6 cellular contexts compared by ENCODE assay signal in the genomic region with DNA sequence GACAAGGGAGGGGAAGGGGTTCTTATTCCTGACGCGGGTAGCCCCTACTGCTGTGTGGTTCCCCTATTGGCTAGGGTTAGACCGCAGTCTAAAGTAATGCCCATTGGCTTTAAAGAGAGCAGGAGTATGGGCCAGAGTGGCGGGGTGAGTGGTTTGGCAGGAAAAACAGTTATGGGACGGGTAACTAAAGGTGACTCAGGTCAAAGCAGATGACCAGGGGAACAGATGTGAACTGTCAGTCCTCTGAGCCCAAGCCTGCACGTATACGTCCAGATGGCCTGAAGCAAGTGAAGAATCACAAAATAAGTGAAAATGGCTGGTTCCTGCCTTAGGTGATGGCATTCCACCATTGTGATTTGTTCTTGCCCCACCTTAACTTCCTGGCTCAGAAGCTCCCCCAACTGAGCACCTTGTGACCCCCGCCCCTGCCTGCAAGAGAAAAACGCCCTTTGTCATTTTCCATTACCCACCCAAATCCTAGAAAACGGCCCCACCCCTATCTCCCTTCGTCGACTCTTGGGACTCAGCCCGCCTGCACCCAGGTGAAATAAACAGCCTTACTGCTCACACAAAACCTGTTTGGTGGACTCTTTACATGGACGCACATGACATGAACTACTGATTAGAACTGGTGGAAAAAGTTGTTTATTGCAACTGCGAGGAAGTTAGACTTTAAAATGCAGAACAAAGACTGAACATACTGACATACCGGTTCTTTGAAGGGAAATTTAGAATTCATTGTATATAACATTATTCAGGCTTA. TPM values are rescaled to one million over a fixed set of nuclear protein-coding genes. Genes with fewer than 3 reads are reported as not detected.
DNase-seq lines count a peak whose midpoint lies in the region; ATAC-seq and TF ChIP-seq lines count a peak whose summit lies in the region.

No MANE protein-coding gene starts in this region.

- CTCF ChIA-PET in HEK293 (lab: Yijun Ruan, JAX), result interaction anchor here (1.0 kb wide), 1 partner anchor 30 kb away, joined by 6 read pairs; no protein-coding TSS in a partner anchor

- TF ChIP-seq CTCF in HEK293 (tag by site-specific recombination; IDR thresholded peaks at IDR 0.05), result no peak
- TF ChIP-seq CTCF in liver (IDR thresholded peaks at IDR 0.05; ENCODE audit: low read depth, low read length, missing input control), result no peak

- peak overlapping the region; percentile 4 to 60 for H3K9ac ChIP-seq in liver (ENCODE audit: low read depth in 1 of 2, low read length in 2 of 2)

- TF ChIP-seq RAD21 in liver (IDR thresholded peaks at IDR 0.05), result no peak

- peak; percentile 32 for DNase-seq in activated T-cell treated with anti-CD3 and anti-CD28 coated beads, Interleukin-2, amount 50 U/mL, for 1 hour
- DNase-seq in KG1 (lab: John Stamatoyannopoulos, UW), result no peak

- H3K9me3 ChIP-seq in HEK293 (ENCODE audit: control insufficient read depth, insufficient read depth, low read depth, low read length) (no peaks in the 10 kb centered on the region), liver (ENCODE audit: control insufficient read depth in 4 of 4, low read length in 3 of 4) (no peaks in the 10 kb centered on the region)

- ATAC-seq in GM21360 (IDR thresholded peaks at IDR 0.05; ENCODE audit: unreplicated experiment) (no peak), HG03095 (IDR thresholded peaks at IDR 0.05; ENCODE audit: unreplicated experiment) (no peak)

- H3K4me3 ChIP-seq in HEK293 (ENCODE audit: low read depth, low read length) (peak overlapping the region; percentile 97), liver (ENCODE audit: low read depth in 1 of 3, low read length in 3 of 3) (peak overlapping the region; percentile 53 to 87 (median 82))

- H3K4me1 ChIP-seq in HEK293 (ENCODE audit: control insufficient read depth, insufficient read depth, low read length) (no peaks in the 10 kb centered on the region), liver (ENCODE audit: control insufficient read depth in 4 of 4, insufficient read depth in 4 of 4, low read length in 3 of 4) (peaks cover 8 to 21% (median 14%) of the 10 kb centered on the region in 4 donors)

- POLR2A ChIA-PET in HEK293 (lab: Yijun Ruan, JAX), result no interaction called here

- 22% methylated on average over 16 of the region's 16 CpGs for WGBS in liver

- H3K27ac ChIP-seq in HEK293 (ENCODE audit: extremely low read depth, low read depth, low read length), result peak overlapping the region; percentile 42; the same call in 1 of the 2 replicates
- H3K27ac ChIP-seq in liver (ENCODE audit: low read depth in 1 of 2, low read length in 2 of 2), result peak overlapping the region; percentile 35 to 80

- no peaks in the 10 kb centered on the region for H3K27me3 ChIP-seq in liver (ENCODE audit: control insufficient read depth in 4 of 4, insufficient read depth in 4 of 4, low read length in 3 of 4)

- H3K36me3 ChIP-seq in HEK293 (ENCODE audit: control insufficient read depth in 2 of 2, insufficient read depth in 1 of 2, low read length in 2 of 2) (peaks cover 0 to 13% of the 10 kb centered on the region in 2 experiments; a peak in 2 of 3 replicates), liver (ENCODE audit: control insufficient read depth in 4 of 4, insufficient read depth in 3 of 4, low read depth in 1 of 4, low read length in 3 of 4) (no peaks in the 10 kb centered on the region)

TF ChIP-seq in HEK293, 187 proteins besides CTCF, POLR2A, EP300 and RAD21 (continues in another document):
- TF ChIP-seq KLF16 (tag by site-specific recombination; IDR thresholded peaks at IDR 0.05) (no peak), SP2 (tag by site-specific recombination; IDR thresholded peaks at IDR 0.05) (peak; percentile 23), HOXA7 (CRISPR knock-in tag; IDR thresholded peaks at IDR 0.05; ENCODE audit: borderline replicate concordance) (no peak), ZNF558 (tag by site-specific recombination; IDR thresholded peaks at IDR 0.05) (no peak), ZNF398 (tag by site-specific recombination; IDR thresholded peaks at IDR 0.05) (no peak), ZNF600 (tag by site-specific recombination; IDR thresholded peaks at IDR 0.05) (no peak), ZNF214 (tag by site-specific recombination; IDR thresholded peaks at IDR 0.05; ENCODE audit: borderline replicate concordance) (no peak), ZNF335 (tag by site-specific recombination; conservative IDR thresholded peaks at IDR 0.05) (peak; percentile 82), ZIC2 (tag by site-specific recombination; IDR thresholded peaks at IDR 0.05) (no peak)

TF ChIP-seq in liver, 16 proteins besides CTCF, POLR2A, EP300 and RAD21:
- no peak for TF ChIP-seq MAX (IDR thresholded peaks at IDR 0.05)
- no peak for TF ChIP-seq RXRA (IDR thresholded peaks at IDR 0.05)
- TF ChIP-seq HNF4G (IDR thresholded peaks at IDR 0.05), result no peak

RNA-seq across cellular contexts. Expression of gene ATAD3B, which starts 0.8 kb away (rescaled TPM):
- total RNA-seq in liver, result 10 to 100 TPM in 1 of 2 donors, 1 to 10 TPM in 1; 9.3 to 14.3 TPM
- polyA plus RNA-seq in liver, result 10 to 100 TPM in 1 of 2 donors, 1 to 10 TPM in 1; 6.4 to 11.3 TPM

RNA-seq across cellular contexts. Expression of gene ATAD3C, which starts 21.3 kb away (rescaled TPM):
- total RNA-seq in liver, result 1 to 10 TPM in 1 of 2 donors, under 1 TPM in 1; 0.19 to 1.3 TPM
- 1 to 10 TPM in 1 of 2 donors, under 1 TPM in 1; 0.51 to 4.8 TPM for polyA plus RNA-seq in liver

RNA-seq across cellular contexts. Expression of gene VWA1, which starts 35.3 kb away (rescaled TPM):
- 10 to 100 TPM; 22.8 to 41.6 TPM for total RNA-seq in liver
- polyA plus RNA-seq in liver, result 10 to 100 TPM; 18.3 to 81.3 TPM

RNA-seq across cellular contexts. Expression of gene ATAD3A, which starts 41.2 kb away (rescaled TPM):
- total RNA-seq in liver, result 10 to 100 TPM; 14.0 to 17.7 TPM
- 10 to 100 TPM in 1 of 2 donors, 1 to 10 TPM in 1; 7.2 to 20.0 TPM for polyA plus RNA-seq in liver

RNA-seq across cellular contexts. Expression of gene ANKRD65, which starts 49.7 kb away (rescaled TPM):
- under 1 TPM; 0.14 to 0.17 TPM for total RNA-seq in liver
- polyA plus RNA-seq in liver, result under 1 TPM; 0.30 to 0.31 TPM
